ENCODE assay signal across 8 cellular contexts in the genomic region with DNA sequence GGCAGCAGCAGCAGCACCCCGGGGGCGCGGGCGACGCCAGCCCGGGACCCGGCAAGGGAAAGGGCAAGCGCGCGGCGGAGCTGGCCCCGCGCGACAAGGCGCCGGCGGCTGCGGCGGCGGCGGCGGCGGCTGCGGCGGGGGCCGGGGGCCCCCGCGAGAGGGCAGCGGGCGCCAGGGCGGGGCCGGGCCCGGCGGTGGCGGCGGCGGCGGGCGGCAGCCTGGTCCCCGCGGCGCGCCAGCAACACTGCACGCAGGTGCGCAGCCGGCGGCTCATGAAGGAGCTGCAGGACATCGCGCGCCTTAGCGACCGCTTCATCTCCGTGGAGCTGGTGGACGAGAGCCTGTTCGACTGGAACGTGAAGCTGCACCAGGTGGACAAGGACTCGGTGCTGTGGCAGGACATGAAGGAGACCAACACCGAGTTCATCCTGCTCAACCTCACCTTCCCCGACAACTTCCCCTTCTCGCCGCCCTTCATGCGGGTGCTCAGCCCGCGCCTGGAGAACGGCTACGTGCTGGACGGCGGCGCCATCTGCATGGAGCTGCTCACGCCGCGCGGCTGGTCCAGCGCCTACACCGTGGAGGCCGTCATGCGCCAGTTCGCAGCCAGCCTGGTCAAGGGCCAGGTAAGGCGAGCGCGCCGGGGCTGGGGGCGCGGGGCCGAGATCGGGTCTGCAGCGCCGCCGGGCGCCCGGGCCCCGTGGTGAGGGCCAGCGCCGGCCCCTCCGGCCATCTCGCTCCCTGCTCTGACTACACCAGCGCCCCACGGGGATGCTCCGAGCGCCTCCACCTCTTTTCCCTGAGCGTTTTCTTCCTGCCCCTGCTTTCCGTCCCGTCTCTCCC. TPM values are rescaled to one million over a fixed set of nuclear protein-coding genes. Genes with fewer than 3 reads are reported as not detected.
DNase-seq lines count a peak whose midpoint lies in the region; ATAC-seq and TF ChIP-seq lines count a peak whose summit lies in the region.

A gene with protein sequence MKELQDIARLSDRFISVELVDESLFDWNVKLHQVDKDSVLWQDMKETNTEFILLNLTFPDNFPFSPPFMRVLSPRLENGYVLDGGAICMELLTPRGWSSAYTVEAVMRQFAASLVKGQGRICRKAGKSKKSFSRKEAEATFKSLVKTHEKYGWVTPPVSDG (plus strand): TSS at position 238 of the 843 bp plus-strand sequence. CDS start 35 bp downstream, at position 273.

- ATAC-seq in GM18511 (IDR thresholded peaks at IDR 0.05; ENCODE audit: unreplicated experiment), result peak; percentile 80
- ATAC-seq in HG03342 (IDR thresholded peaks at IDR 0.05; ENCODE audit: unreplicated experiment), result peak; percentile 54
- ATAC-seq in Right ventricle myocardium inferior, result peak; percentile 43
- ATAC-seq in HG02623 (IDR thresholded peaks at IDR 0.05; ENCODE audit: unreplicated experiment), result no peak
- ATAC-seq in HG03095 (IDR thresholded peaks at IDR 0.05; ENCODE audit: unreplicated experiment), result no peak

- intact Hi-C loops in Right ventricle myocardium inferior (cut with DNase I), result loop anchor here (5.0 kb wide), 2 partner anchors 72 to 157 kb away; a partner anchor contains a TSS

- peak within 1 kb of the TSS; percentile 21 for H3K4me3 ChIP-seq in parathyroid adenoma (ENCODE audit: low read depth, low read length)

- peaks cover 8% of the 10 kb centered on the region for H3K27me3 ChIP-seq in parathyroid adenoma (ENCODE audit: control insufficient read depth, insufficient read depth, low read length)

- peak within 1 kb of the TSS; percentile 86 for H2AFZ ChIP-seq in parathyroid adenoma

- H3K9ac ChIP-seq in parathyroid adenoma, result no peak within 1 kb of the TSS

- H3K36me3 ChIP-seq in parathyroid adenoma (ENCODE audit: control insufficient read depth, insufficient read depth, low read length), result no peaks in the 10 kb centered on the region

- H3K79me2 ChIP-seq in parathyroid adenoma, result no peaks in the 10 kb centered on the region

- TF ChIP-seq CTCF in parathyroid adenoma (IDR thresholded peaks at IDR 0.05), result no peak

- peak within 1 kb of the TSS; percentile 63 for H3K4me2 ChIP-seq in parathyroid adenoma (ENCODE audit: low read length)

- peak; percentile 56 for DNase-seq in activated CD8-positive, alpha-beta memory T cell treated with anti-CD3 and anti-CD28 coated beads, Interleukin-2, amount 50 U/mL, for 48 hours
- DNase-seq in Right ventricle myocardium inferior (ENCODE audit: missing footprints), result no peak
- no peak for DNase-seq in NCI-H524 treated with DMSO at 0.1 percent for 48 hours (lab: John Stamatoyannopoulos, UW)

- H3K27ac ChIP-seq in parathyroid adenoma, result no peak within 1 kb of the TSS

- no peaks in the 10 kb centered on the region for H3K4me1 ChIP-seq in parathyroid adenoma

- no peaks in the 10 kb centered on the region for H3K9me3 ChIP-seq in parathyroid adenoma (ENCODE audit: control insufficient read depth, low read length)

RNA-seq across cellular contexts. Expression of the gene that starts here (rescaled TPM):
- total RNA-seq in Right ventricle myocardium inferior, result 21.9 TPM

Comparison
In these comparisons a context has a peak if more than half of its experiments do, and no peak if none do; other contexts are left out.
1. ATAC-seq: peak in GM18511 (single experiment), HG03342 (single experiment) and Right ventricle myocardium inferior (single experiment); none in HG02623 (single experiment) and HG03095 (single experiment).